In genomic region chr12:6819069-6820030, GRCh38 we compare ENCODE assay signal across 1 cellular context.
TF ChIP-seq lines count a peak whose summit lies in the region.

No MANE protein-coding gene starts in this region.

TF ChIP-seq in endothelial cell of umbilical vein, 7 proteins besides CTCF, POLR2A, EP300 and RAD21:
- TF ChIP-seq MYC (IDR thresholded peaks at IDR 0.05; ENCODE audit: low read depth, low read length), result no peak
- TF ChIP-seq FOS (IDR thresholded peaks at IDR 0.05; ENCODE audit: borderline replicate concordance, insufficient read depth, low read length), result no peak
- no peak for TF ChIP-seq MAX (IDR thresholded peaks at IDR 0.05; ENCODE audit: insufficient read depth, insufficient read length)
- TF ChIP-seq EZH2 (IDR thresholded peaks at IDR 0.05; ENCODE audit: borderline replicate concordance, low read depth, low read length, severe bottlenecking), result no peak
- TF ChIP-seq POLR2AphosphoS5 (IDR thresholded peaks at IDR 0.05; ENCODE audit: insufficient read depth, low read depth, low read length), result no peak
- TF ChIP-seq JUN (IDR thresholded peaks at IDR 0.05; ENCODE audit: borderline replicate concordance, insufficient read depth, insufficient read length, low read depth), result no peak
- TF ChIP-seq GATA2 (IDR thresholded peaks at IDR 0.05; ENCODE audit: insufficient read depth, insufficient read length, low read depth, low read length), result no peak
